ENCODE assay signal across 8 cellular contexts in the genomic region with DNA sequence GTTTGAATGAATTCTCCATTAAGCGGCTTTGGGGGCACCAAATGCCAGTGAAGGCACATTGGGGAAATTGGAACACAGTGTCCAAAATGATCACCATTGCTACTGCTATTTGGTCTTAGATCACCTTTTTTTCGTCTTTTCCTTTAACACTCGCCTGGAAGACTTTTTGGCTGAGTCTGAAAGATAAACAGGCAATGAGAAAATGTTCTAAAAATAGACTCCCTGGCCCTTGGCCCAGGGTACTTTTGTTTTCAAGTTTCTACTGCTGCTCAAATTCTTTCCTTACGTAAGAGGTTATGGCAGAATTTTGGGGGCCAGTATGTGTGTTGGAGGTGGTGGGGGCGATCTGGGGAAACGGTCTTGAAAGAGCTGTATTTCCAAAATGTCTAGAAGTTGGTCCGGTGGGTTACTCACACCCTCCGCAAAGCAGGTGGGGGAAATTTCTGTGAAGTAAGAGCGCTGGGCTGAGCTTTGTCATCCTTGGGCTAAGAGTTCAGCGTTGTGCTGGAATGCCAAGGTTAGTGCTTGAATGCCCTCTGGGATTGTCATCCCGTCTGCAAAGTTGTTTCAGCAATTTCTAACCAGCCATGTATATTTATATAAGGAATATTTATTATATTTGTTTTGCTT. TPM values are rescaled to one million over a fixed set of nuclear protein-coding genes. Genes with fewer than 3 reads are reported as not detected.
A peak's percentile ranks its signal among the peaks of the same experiment; 100 is the strongest.
DNase-seq lines count a peak whose midpoint lies in the region; ATAC-seq and TF ChIP-seq lines count a peak whose summit lies in the region.

No MANE protein-coding gene starts in this region.

- TF ChIP-seq POLR2A in breast epithelium (IDR thresholded peaks at IDR 0.05), result no peak
- TF ChIP-seq POLR2A in suprapubic skin (IDR thresholded peaks at IDR 0.05), result no peak

- no peak for DNase-seq in AG09309 (ENCODE audit: low read depth)
- no peak for DNase-seq in Karpas-422
- peak in 1 of 2 donors; percentile 49 for DNase-seq in breast epithelium (ENCODE audit: low spot score in 2 of 2)
- peak in 1 of 2 donors; percentile 49 for DNase-seq in left lung
- DNase-seq in suprapubic skin (ENCODE audit: low spot score in 2 of 2), result no peak
- DNase-seq in SHP77 treated with DMSO at 0.1 percent for 48 hours (lab: John Stamatoyannopoulos, UW), result no peak
- no peak for DNase-seq in NCI-H146 treated with DMSO at 0.1 percent for 48 hours (lab: John Stamatoyannopoulos, UW; ENCODE audit: unreplicated experiment)
- no peak for DNase-seq in activated CD4-positive, alpha-beta T cell treated with anti-CD3 and anti-CD28 coated beads, Interleukin-2, amount 50 U/mL, for 1 hour

- H3K4me2 ChIP-seq in Karpas-422 (ENCODE audit: low read depth, low read length, poor library complexity, severe bottlenecking), result peak overlapping the region; percentile 93

- TF ChIP-seq CTCF in AG09309 (IDR thresholded peaks at IDR 0.05; ENCODE audit: control insufficient read depth, insufficient read depth, low read depth, low read length, missing control alignments) (no peak), breast epithelium (IDR thresholded peaks at IDR 0.05) (no peak), left lung (IDR thresholded peaks at IDR 0.05) (no peak), suprapubic skin (IDR thresholded peaks at IDR 0.05) (no peak)

- H3K9ac ChIP-seq in Karpas-422 (ENCODE audit: low read length), result no peak overlapping the region

- H3K36me3 ChIP-seq in Karpas-422 (ENCODE audit: insufficient read depth, low read length), result no peaks in the 10 kb centered on the region
- H3K36me3 ChIP-seq in breast epithelium, result no peaks in the 10 kb centered on the region
- peaks cover 0 to 3% of the 10 kb centered on the region in 2 donors for H3K36me3 ChIP-seq in left lung
- H3K36me3 ChIP-seq in suprapubic skin, result no peaks in the 10 kb centered on the region

- peaks cover 24% of the 10 kb centered on the region for H4K20me1 ChIP-seq in Karpas-422 (ENCODE audit: insufficient read depth, low read depth, low read length)

- no peaks in the 10 kb centered on the region for H3K27me3 ChIP-seq in Karpas-422 (ENCODE audit: low read length)
- no peaks in the 10 kb centered on the region for H3K27me3 ChIP-seq in breast epithelium
- H3K27me3 ChIP-seq in left lung, result no peaks in the 10 kb centered on the region
- no peaks in the 10 kb centered on the region for H3K27me3 ChIP-seq in suprapubic skin

- intact Hi-C loops in breast epithelium (cut with DNase I; ENCODE audit: low total_unique reads) (no loop called here), left lung (cut with DNase I) (no loop called here)

- H3K79me2 ChIP-seq in Karpas-422 (ENCODE audit: low read length), result 0 out of 2 replicates have a peak, but pooled peaks cover 2% of the 10 kb centered on the region

- 7% methylated on average over 11 of the region's 11 CpGs for WGBS in suprapubic skin

- no peak for TF ChIP-seq EP300 in suprapubic skin (IDR thresholded peaks at IDR 0.05)

- no peaks in the 10 kb centered on the region for H3K9me2 ChIP-seq in Karpas-422 (replicated peaks; ENCODE audit: insufficient read depth, low read length)

- H3K27ac ChIP-seq in Karpas-422 (ENCODE audit: low read length) (no peak overlapping the region), breast epithelium (peak overlapping the region; percentile 91 to 92), left lung (peak overlapping the region; percentile 98 to 100), suprapubic skin (peak overlapping the region; percentile 95)

- ATAC-seq in left lung, result peak; percentile 32

- no peak overlapping the region for H2AFZ ChIP-seq in Karpas-422 (ENCODE audit: low read length)

- peak overlapping the region; percentile 95 for H3K4me3 ChIP-seq in AG09309 (ENCODE audit: control insufficient read depth, low read depth, low read length)
- peak overlapping the region; percentile 95; the same call in 1 of the 2 replicates for H3K4me3 ChIP-seq in Karpas-422 (ENCODE audit: low read length)
- peak overlapping the region; percentile 71 to 96 (median 90) for H3K4me3 ChIP-seq in breast epithelium
- H3K4me3 ChIP-seq in left lung, result peak overlapping the region; percentile 94
- peak overlapping the region; percentile 72 for H3K4me3 ChIP-seq in suprapubic skin

- H3K9me3 ChIP-seq in Karpas-422 (ENCODE audit: low read length), result no peaks in the 10 kb centered on the region
- H3K9me3 ChIP-seq in breast epithelium, result no peaks in the 10 kb centered on the region
- no peaks in the 10 kb centered on the region for H3K9me3 ChIP-seq in left lung
- H3K9me3 ChIP-seq in suprapubic skin, result no peaks in the 10 kb centered on the region

- H3K4me1 ChIP-seq in Karpas-422 (ENCODE audit: low read length) (peaks cover 46% of the 10 kb centered on the region), breast epithelium (peaks cover 0 to 4% of the 10 kb centered on the region in 2 donors), left lung (peaks cover 23 to 46% of the 10 kb centered on the region in 2 donors), suprapubic skin (peaks cover 48% of the 10 kb centered on the region)

RNA-seq across cellular contexts. Expression of a gene that starts 1.3 kb away (rescaled TPM):
- 4.5 and 4.6 TPM in 2 replicates for total RNA-seq in Karpas-422 (2014; rRNA removed; shearing (Covaris generic); ENCODE audit: low replicate concordance)
- total RNA-seq in breast epithelium (10 to 100 TPM; 12.0 to 35.4 (median 20.9) TPM), left lung (10 to 100 TPM; 27.7 to 29.2 TPM), suprapubic skin (100 to 1,000 TPM in 3 of 4 donors, 10 to 100 TPM in 1; 98.5 to 217 (median 191) TPM)

RNA-seq across cellular contexts. Expression of a gene that starts 14.0 kb away (rescaled TPM):
- 0.26 and 1.4 TPM in 2 replicates for total RNA-seq in Karpas-422 (2014; rRNA removed; shearing (Covaris generic); ENCODE audit: low replicate concordance)
- under 1 TPM; 0.16 to 0.98 (median 0.88) TPM for total RNA-seq in breast epithelium
- total RNA-seq in left lung, result under 1 TPM; 0.29 to 0.79 TPM
- total RNA-seq in suprapubic skin, result 1 to 10 TPM in 1 of 4 donors, under 1 TPM in 3; 0.13 to 1.0 (median 0.39) TPM
